8 cellular contexts compared by ENCODE assay signal in genomic region chr4:4856071-4857000, GRCh38. TPM values are rescaled to one million over a fixed set of nuclear protein-coding genes. Genes with fewer than 3 reads are reported as not detected.
DNase-seq lines count a peak whose midpoint lies in the region; ATAC-seq and TF ChIP-seq lines count a peak whose summit lies in the region.

No MANE protein-coding gene starts in this region.

- no peak for TF ChIP-seq CTCF in HFFc6 (IDR thresholded peaks at IDR 0.05)
- TF ChIP-seq CTCF in brain (conservative IDR thresholded peaks at IDR 0.05): no peak

- peak overlapping the region; percentile 87 for H3K4me3 Mint-ChIP-seq in HFFc6
- H3K4me3 Mint-ChIP-seq in brain: peak overlapping the region; percentile 83 to 91 (median 89)

- H3K27me3 Mint-ChIP-seq in HFFc6 (ENCODE audit: insufficient read depth) (peaks cover 14% of the 10 kb centered on the region), brain (peaks cover 80% of the 10 kb centered on the region)

- peak; percentile 46 for DNase-seq in AG08396 (ENCODE audit: low spot score)
- DNase-seq in HFFc6: no peak
- DNase-seq in myocyte (ENCODE audit: low read depth): peak; percentile 27
- no peak for DNase-seq in activated gamma-delta T cell (lab: John Stamatoyannopoulos, UW)

- H3K27ac Mint-ChIP-seq in HFFc6 (peak overlapping the region; percentile 40), brain (peak overlapping the region; percentile 61 to 94 (median 85))

- H3K36me3 Mint-ChIP-seq in HFFc6 (ENCODE audit: low read depth) (no peaks in the 10 kb centered on the region; the same call in 1 of the 2 replicates), brain (no peaks in the 10 kb centered on the region)

- H3K9me3 Mint-ChIP-seq in HFFc6 (no peaks in the 10 kb centered on the region), brain (peaks cover 0 to 17% (median 2%) of the 10 kb centered on the region in 5 experiments)

- H3K4me1 Mint-ChIP-seq in HFFc6 (ENCODE audit: low read depth) (peaks cover 42% of the 10 kb centered on the region), brain (peaks cover 70% of the 10 kb centered on the region)

- ATAC-seq in GM18519 (IDR thresholded peaks at IDR 0.05; ENCODE audit: low FRiP score, unreplicated experiment) (no peak), GM19324 (IDR thresholded peaks at IDR 0.05; ENCODE audit: low FRiP score, unreplicated experiment) (no peak), GM21423 (IDR thresholded peaks at IDR 0.05; ENCODE audit: unreplicated experiment) (no peak)

RNA-seq across cellular contexts. Expression of gene MSX1, which starts 3.1 kb away (rescaled TPM):
- 1 to 10 TPM; 5.5 to 8.6 (median 7.2) TPM for total RNA-seq in HFFc6 (2021; fragmentation: NEBNext Ultra II Directional; extraction: Animal tissue kit (Norgen Biotek cat#: 25700))
- 4.8 TPM for polyA plus RNA-seq in brain (ENCODE audit: insufficient read depth, low read depth, low replicate concordance)
- 13.5 and 15.1 TPM in 2 replicates for total RNA-seq in myocyte
- 7.1 TPM for polyA plus RNA-seq in myocyte (2012)

Comparison
In these comparisons a context has a peak if more than half of its experiments do, and no peak if none do; other contexts are left out.
1. DNase-seq: peak in AG08396 (single experiment) and myocyte (single experiment); none in HFFc6 (single experiment) and activated gamma-delta T cell (single experiment).